1 cellular context compared by ENCODE assay signal in the genomic region with DNA sequence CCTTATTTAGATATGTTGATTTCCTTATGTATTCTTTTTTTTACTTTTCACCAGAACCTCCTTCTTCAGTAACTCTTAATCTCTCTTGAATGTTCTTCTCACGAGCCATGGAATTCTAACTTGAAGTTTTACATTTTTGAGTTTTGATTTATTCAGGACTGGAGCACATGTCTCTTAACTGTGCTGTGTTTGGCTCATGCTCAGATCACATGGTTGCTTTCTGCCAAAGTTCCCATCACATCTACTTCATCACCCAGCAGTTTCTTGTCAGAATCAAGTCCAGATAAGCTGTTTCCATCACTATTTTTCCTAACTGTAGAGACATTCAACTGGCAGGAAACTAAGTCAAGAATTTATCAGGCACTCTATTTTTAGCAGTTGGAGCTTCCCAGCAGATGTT.
TF ChIP-seq lines count a peak whose summit lies in the region.

No MANE protein-coding gene starts in this region.

TF ChIP-seq in HepG2, 621 proteins besides CTCF, POLR2A, EP300 and RAD21:
- no peak for TF ChIP-seq ZFP82 (CRISPR knock-in tag; IDR thresholded peaks at IDR 0.05; ENCODE audit: borderline replicate concordance)
- TF ChIP-seq, protein P1, sequence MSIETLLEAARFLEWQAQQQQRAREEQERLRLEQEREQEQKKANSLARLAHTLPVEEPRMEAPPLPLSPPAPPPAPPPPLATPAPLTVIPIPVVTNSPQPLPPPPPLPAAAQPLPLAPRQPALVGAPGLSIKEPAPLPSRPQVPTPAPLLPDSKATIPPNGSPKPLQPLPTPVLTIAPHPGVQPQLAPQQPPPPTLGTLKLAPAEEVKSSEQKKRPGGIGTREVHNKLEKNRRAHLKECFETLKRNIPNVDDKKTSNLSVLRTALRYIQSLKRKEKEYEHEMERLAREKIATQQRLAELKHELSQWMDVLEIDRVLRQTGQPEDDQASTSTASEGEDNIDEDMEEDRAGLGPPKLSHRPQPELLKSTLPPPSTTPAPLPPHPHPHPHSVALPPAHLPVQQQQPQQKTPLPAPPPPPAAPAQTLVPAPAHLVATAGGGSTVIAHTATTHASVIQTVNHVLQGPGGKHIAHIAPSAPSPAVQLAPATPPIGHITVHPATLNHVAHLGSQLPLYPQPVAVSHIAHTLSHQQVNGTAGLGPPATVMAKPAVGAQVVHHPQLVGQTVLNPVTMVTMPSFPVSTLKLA (IDR thresholded peaks at IDR 0.05) = peak; percentile 89
TF ChIP-seq in HepG2: peak in this region for 1.
